ENCODE assay signal across 8 cellular contexts in the genomic region with DNA sequence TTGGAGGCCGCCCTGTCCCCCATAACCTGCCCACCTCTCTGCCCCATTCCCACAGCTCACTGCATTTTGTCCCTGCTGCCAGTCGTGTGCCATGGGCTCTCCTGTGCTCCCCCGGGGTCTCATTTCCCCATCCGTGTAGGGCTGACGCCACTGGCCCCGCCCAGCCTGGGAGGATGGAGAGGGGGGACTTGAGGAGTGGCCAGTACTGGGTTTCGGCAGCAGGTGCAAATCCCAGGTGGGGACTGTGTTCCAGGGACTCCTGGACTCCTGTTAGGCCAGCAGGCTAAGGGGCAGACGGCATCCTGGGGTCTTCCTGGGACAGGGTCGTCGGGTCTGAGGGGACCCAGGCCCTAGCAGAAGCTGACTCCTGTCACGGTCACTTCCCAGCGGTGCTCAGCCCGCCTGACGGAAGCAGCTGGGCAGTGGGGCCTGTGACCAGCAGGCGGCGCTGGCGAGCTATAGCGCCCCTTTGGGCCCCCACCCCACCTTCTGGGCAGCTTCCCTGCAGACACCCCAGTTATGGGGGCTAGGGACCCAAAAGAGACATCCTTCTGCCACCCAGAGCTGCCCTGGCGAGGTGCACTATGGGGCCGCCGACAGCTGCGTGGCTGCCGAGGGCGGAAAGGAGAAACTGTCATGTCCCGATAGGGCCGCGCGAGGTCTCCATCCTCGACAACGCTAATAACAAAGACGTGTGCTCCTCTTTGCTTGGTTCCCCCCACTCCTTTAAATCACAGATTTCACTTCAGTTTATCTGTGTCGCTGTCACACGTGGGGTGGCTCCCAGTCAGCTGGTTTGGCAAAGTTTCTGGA. TPM values are rescaled to one million over a fixed set of nuclear protein-coding genes. Genes with fewer than 3 reads are reported as not detected.
DNase-seq lines count a peak whose midpoint lies in the region; ATAC-seq and TF ChIP-seq lines count a peak whose summit lies in the region.

No MANE protein-coding gene starts in this region.

- H3K27me3 Mint-ChIP-seq in activated CD8-positive, alpha-beta T cell treated with anti-CD3 and anti-CD28 coated beads for 36 hours = peaks cover 4% of the 10 kb centered on the region
- H3K27me3 Mint-ChIP-seq in effector memory CD8-positive, alpha-beta T cell = peaks cover 4 to 21% of the 10 kb centered on the region in 2 donors

- peak; percentile 5 for DNase-seq in SIG-M5 treated with dmso at 0.1 percent for 504 hours (lab: John Stamatoyannopoulos, UW; ENCODE audit: unreplicated experiment)
- no peak for DNase-seq in SIG-M5 (lab: John Stamatoyannopoulos, UW)
- DNase-seq in NCI-H146 treated with DMSO at 0.1 percent for 48 hours (lab: John Stamatoyannopoulos, UW; ENCODE audit: unreplicated experiment) = peak; percentile 53
- peak; percentile 74 for DNase-seq in activated CD8-positive, alpha-beta T cell treated with anti-CD3 and anti-CD28 coated beads for 36 hours
- peak; percentile 53 to 64 (median 58) for DNase-seq in effector memory CD8-positive, alpha-beta T cell
- peak; percentile 69 for DNase-seq in midbrain (lab: John Stamatoyannopoulos, UW)
- peak; percentile 34 to 45 for DNase-seq in stimulated activated CD8-positive, alpha-beta memory T cell treated with anti-CD3 and anti-CD28 coated beads, Interleukin-2, amount 100 ng/mL, for 48 hours (ENCODE audit: low read depth in 2 of 2)

- POLR2A ChIA-PET in activated CD8-positive, alpha-beta T cell treated with anti-CD3 and anti-CD28 coated beads for 36 hours (lab: Charles Lee) = no interaction called here

- peak overlapping the region; percentile 37 for H3K4me3 Mint-ChIP-seq in activated CD8-positive, alpha-beta T cell treated with anti-CD3 and anti-CD28 coated beads for 36 hours
- H3K4me3 Mint-ChIP-seq in effector memory CD8-positive, alpha-beta T cell = peak overlapping the region; percentile 46 to 73

- CTCF ChIA-PET in activated CD8-positive, alpha-beta T cell treated with anti-CD3 and anti-CD28 coated beads for 36 hours (lab: Charles Lee) = interaction anchor here (0.6 to 4.2 kb wide), 61 partner anchors 9 to 1987 kb away, joined by 3 to 176 read pairs (median 5); no protein-coding TSS in a partner anchor

- peak; percentile 100 for TF ChIP-seq CTCF in activated CD8-positive, alpha-beta T cell treated with anti-CD3 and anti-CD28 coated beads for 36 hours (IDR thresholded peaks at IDR 0.05)

- peak; percentile 83 for ATAC-seq in activated CD8-positive, alpha-beta T cell treated with anti-CD3 and anti-CD28 coated beads for 36 hours
- peak; percentile 83 for ATAC-seq in effector memory CD8-positive, alpha-beta T cell (replicated peaks)
- no peak for ATAC-seq in HG03442 (IDR thresholded peaks at IDR 0.05; ENCODE audit: unreplicated experiment)

- no peaks in the 10 kb centered on the region for H3K9me3 Mint-ChIP-seq in activated CD8-positive, alpha-beta T cell treated with anti-CD3 and anti-CD28 coated beads for 36 hours
- no peaks in the 10 kb centered on the region for H3K9me3 Mint-ChIP-seq in effector memory CD8-positive, alpha-beta T cell

- no peaks in the 10 kb centered on the region for H3K36me3 Mint-ChIP-seq in activated CD8-positive, alpha-beta T cell treated with anti-CD3 and anti-CD28 coated beads for 36 hours (ENCODE audit: low read depth)
- no peaks in the 10 kb centered on the region for H3K36me3 Mint-ChIP-seq in effector memory CD8-positive, alpha-beta T cell (ENCODE audit: insufficient read depth)

- peaks cover 5% of the 10 kb centered on the region for H3K4me1 Mint-ChIP-seq in activated CD8-positive, alpha-beta T cell treated with anti-CD3 and anti-CD28 coated beads for 36 hours (ENCODE audit: low read depth)
- peaks cover 10 to 13% of the 10 kb centered on the region in 2 donors for H3K4me1 Mint-ChIP-seq in effector memory CD8-positive, alpha-beta T cell (ENCODE audit: low read depth in 2 of 2)

- no peak overlapping the region for H3K27ac Mint-ChIP-seq in activated CD8-positive, alpha-beta T cell treated with anti-CD3 and anti-CD28 coated beads for 36 hours
- peak overlapping the region in 1 of 2 donors; percentile 83 for H3K27ac Mint-ChIP-seq in effector memory CD8-positive, alpha-beta T cell

- intact Hi-C loops in activated CD8-positive, alpha-beta T cell treated with anti-CD3 and anti-CD28 coated beads for 36 hours (cut with micrococcal nuclease) = loop anchor here (1.0 to 10.0 kb wide), 2 partner anchors 61 to 428 kb away; no protein-coding TSS in a partner anchor

RNA-seq across cellular contexts. Expression of gene MYO7A, which starts 1.0 kb away (rescaled TPM):
- total RNA-seq in activated CD8-positive, alpha-beta T cell treated with anti-CD3 and anti-CD28 coated beads for 36 hours = under 1 TPM; 0.09 to 0.14 TPM

RNA-seq across cellular contexts. Expression of gene OMP, which starts 24.4 kb away (rescaled TPM):
- total RNA-seq in activated CD8-positive, alpha-beta T cell treated with anti-CD3 and anti-CD28 coated beads for 36 hours = not detected
